In the genomic region with DNA sequence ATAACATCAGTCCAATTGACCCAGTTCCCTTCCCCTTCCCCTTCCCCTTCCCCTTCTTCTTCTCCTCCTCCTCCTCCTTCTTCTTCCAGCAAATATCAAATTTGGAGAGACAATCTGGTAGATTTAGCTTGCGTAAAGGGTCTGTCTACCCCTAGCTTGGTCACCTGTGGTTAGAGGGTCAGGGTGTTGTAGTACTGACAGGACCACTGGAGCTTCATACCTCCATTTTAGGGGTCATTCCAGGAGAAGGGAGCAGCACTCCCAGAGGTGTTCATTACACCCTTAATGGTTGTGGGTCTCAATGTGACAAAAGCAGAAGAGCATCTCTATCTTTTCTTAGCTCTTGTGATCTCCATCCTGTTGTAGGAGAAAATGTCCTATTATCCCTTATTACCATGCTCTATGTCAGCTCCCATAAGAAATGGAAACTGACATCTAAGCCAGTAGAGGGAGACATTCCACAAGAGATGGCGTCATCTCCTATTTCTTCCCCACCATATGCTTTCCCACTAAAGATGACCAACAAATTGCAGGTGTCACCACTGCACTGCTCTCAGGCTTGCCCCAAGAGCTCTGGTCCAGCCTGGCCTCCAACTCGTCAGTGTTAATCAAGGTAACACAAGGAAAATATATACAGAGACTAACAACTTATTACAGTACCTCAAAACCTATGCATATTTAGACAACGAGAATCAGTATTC, we compare ENCODE assay signal across 8 cellular contexts. TPM values are rescaled to one million over a fixed set of nuclear protein-coding genes. Genes with fewer than 3 reads are reported as not detected.
A peak's percentile ranks its signal among the peaks of the same experiment; 100 is the strongest.
DNase-seq lines count a peak whose midpoint lies in the region; ATAC-seq and TF ChIP-seq lines count a peak whose summit lies in the region.

No MANE protein-coding gene starts in this region.

- no peaks in the 10 kb centered on the region for H3K36me3 Mint-ChIP-seq in mesothelial cell of epicardium

- peak overlapping the region; percentile 62 for H3K27ac Mint-ChIP-seq in mesothelial cell of epicardium

- in situ Hi-C loops in T47D (cut with HindIII; ENCODE audit: low pct_unique_long_range_greater_than_20kb, low sequenced_read_pairs): no loop called here

- POLR2A ChIA-PET in BJ (lab: Charles Lee): interaction anchor here (0.6 kb wide), 2 partner anchors 9 to 78 kb away, joined by 3 to 4 read pairs; a partner anchor contains a TSS

- CTCF ChIA-PET in BJ (lab: Yijun Ruan, JAX): interaction anchor here (0.6 to 4.2 kb wide), 16 partner anchors 9 to 223 kb away, joined by 3 to 46 read pairs (median 4); a partner anchor contains a TSS

- no peak overlapping the region for H3K4me3 ChIP-seq in BJ (ENCODE audit: low read depth, low read length)

- peak; percentile 87 for ATAC-seq in GM18498 (IDR thresholded peaks at IDR 0.05; ENCODE audit: unreplicated experiment)
- ATAC-seq in HG02759 (IDR thresholded peaks at IDR 0.05; ENCODE audit: unreplicated experiment): peak; percentile 88

- H3K9me3 Mint-ChIP-seq in mesothelial cell of epicardium: no peaks in the 10 kb centered on the region

- H3K36me3 ChIP-seq in BJ (ENCODE audit: control insufficient read depth, insufficient read depth, low read length): no peaks in the 10 kb centered on the region

- peak; percentile 51 for TF ChIP-seq CTCF in BJ (IDR thresholded peaks at IDR 0.05; ENCODE audit: insufficient read depth, low read depth, low read length)
- TF ChIP-seq CTCF in mesothelial cell of epicardium (IDR thresholded peaks at IDR 0.05; ENCODE audit: unreplicated experiment): no peak

- no peaks in the 10 kb centered on the region for H3K27me3 ChIP-seq in BJ (ENCODE audit: control insufficient read depth, insufficient read depth, low read length)

- peaks cover 30% of the 10 kb centered on the region for H3K4me1 Mint-ChIP-seq in mesothelial cell of epicardium

- no peaks in the 10 kb centered on the region for H3K27me3 Mint-ChIP-seq in mesothelial cell of epicardium (ENCODE audit: low read depth)

- DNase-seq in BJ (ENCODE audit: low read depth) (no peak), MV-4-11 (lab: John Stamatoyannopoulos, UW) (peak; percentile 25), T47D (ENCODE audit: low read depth in 1 of 2, low spot score in 1 of 2) (peak; percentile 7 to 78), mesothelial cell of epicardium (ENCODE audit: low spot score in 2 of 2, unreplicated experiment in 2 of 2) (no peak), CD1c-positive myeloid dendritic cell (ENCODE audit: extremely low spot score) (no peak), NCI-H187 (lab: John Stamatoyannopoulos, UW) (no peak)

- H3K4me3 Mint-ChIP-seq in mesothelial cell of epicardium: no peak overlapping the region

RNA-seq across cellular contexts. Expression of a gene that starts 3.5 kb away (rescaled TPM):
- polyA plus RNA-seq in BJ (2011; rRNA removed): not detected in 2 replicates
- polyA minus RNA-seq in BJ (2011; rRNA and poly(A)+ RNA removed): not detected in 2 replicates
- total RNA-seq in mesothelial cell of epicardium: 0.31 to 0.93 TPM (median 0.64 TPM) in 3 replicates

RNA-seq across cellular contexts. Expression of a gene that starts 9.1 kb away (rescaled TPM):
- polyA plus RNA-seq in BJ (2011; rRNA removed): 98.6 and 137 TPM in 2 replicates
- polyA minus RNA-seq in BJ (2011; rRNA and poly(A)+ RNA removed): 64.1 and 97.8 TPM in 2 replicates
- 81.7 to 88.6 TPM (median 88.3 TPM) in 3 replicates for total RNA-seq in mesothelial cell of epicardium

RNA-seq across cellular contexts. Expression of a gene that starts 31.3 kb away (rescaled TPM):
- not detected in 2 replicates for polyA plus RNA-seq in BJ (2011; rRNA removed)
- not detected in 2 replicates for polyA minus RNA-seq in BJ (2011; rRNA and poly(A)+ RNA removed)
- total RNA-seq in mesothelial cell of epicardium: not detected in 3 replicates

RNA-seq across cellular contexts. Expression of a gene that starts 53.2 kb away (rescaled TPM):
- not detected in 2 replicates for polyA plus RNA-seq in BJ (2011; rRNA removed)
- polyA minus RNA-seq in BJ (2011; rRNA and poly(A)+ RNA removed): not detected in 2 replicates
- 1.0 to 2.5 TPM (median 1.6 TPM) in 3 replicates for total RNA-seq in mesothelial cell of epicardium

Comparison
In these comparisons a context has a peak if more than half of its experiments do, and no peak if none do; other contexts are left out.
1. DNase-seq: peak in MV-4-11 (single experiment) and T47D (2 of 2); none in BJ (single experiment), mesothelial cell of epicardium (0 of 2), CD1c-positive myeloid dendritic cell (single experiment) and NCI-H187 (0 of 2).